Comparison of ENCODE assay signal across 2 cellular contexts in the genomic region with DNA sequence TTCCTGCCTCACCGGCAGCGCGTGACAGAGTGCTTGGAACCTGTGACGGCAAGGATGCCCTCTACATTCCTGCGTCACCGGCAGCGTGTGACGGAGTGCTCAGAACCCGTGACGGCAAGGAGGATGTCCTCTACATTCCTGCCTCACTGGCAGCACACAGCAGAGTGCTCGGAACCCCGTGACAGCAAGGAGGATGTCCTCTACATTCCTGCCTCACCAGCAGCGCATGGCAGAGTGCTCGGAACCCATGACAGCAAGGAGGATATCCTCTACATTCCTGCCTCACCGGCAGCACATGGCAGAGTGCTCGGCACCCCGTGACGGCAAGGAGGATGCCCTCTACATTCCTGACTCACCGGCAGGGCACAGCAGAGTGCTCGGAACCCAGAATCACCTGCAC.
TF ChIP-seq lines count a peak whose summit lies in the region.

No MANE protein-coding gene starts in this region.

TF ChIP-seq in IMR-90, 13 proteins besides CTCF, POLR2A, EP300 and RAD21 (continued from another document):
- TF ChIP-seq, protein P1, sequence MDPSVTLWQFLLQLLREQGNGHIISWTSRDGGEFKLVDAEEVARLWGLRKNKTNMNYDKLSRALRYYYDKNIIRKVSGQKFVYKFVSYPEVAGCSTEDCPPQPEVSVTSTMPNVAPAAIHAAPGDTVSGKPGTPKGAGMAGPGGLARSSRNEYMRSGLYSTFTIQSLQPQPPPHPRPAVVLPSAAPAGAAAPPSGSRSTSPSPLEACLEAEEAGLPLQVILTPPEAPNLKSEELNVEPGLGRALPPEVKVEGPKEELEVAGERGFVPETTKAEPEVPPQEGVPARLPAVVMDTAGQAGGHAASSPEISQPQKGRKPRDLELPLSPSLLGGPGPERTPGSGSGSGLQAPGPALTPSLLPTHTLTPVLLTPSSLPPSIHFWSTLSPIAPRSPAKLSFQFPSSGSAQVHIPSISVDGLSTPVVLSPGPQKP (IDR thresholded peaks at IDR 0.05; ENCODE audit: borderline replicate concordance, low read depth, low read length): no peak
- TF ChIP-seq BHLHE40 (IDR thresholded peaks at IDR 0.05; ENCODE audit: low read depth, low read length) (no peak), MAZ (IDR thresholded peaks at IDR 0.05; ENCODE audit: borderline replicate concordance, low read depth, low read length) (no peak)
- TF ChIP-seq, protein P2, sequence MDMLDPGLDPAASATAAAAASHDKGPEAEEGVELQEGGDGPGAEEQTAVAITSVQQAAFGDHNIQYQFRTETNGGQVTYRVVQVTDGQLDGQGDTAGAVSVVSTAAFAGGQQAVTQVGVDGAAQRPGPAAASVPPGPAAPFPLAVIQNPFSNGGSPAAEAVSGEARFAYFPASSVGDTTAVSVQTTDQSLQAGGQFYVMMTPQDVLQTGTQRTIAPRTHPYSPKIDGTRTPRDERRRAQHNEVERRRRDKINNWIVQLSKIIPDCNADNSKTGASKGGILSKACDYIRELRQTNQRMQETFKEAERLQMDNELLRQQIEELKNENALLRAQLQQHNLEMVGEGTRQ (IDR thresholded peaks at IDR 0.05; ENCODE audit: low read depth, low read length): no peak

TF ChIP-seq in WTC11, 78 proteins besides CTCF, POLR2A, EP300 and RAD21:
- TF ChIP-seq ZNF232 (CRISPR knock-in tag; IDR thresholded peaks at IDR 0.05) (no peak), TEAD1 (CRISPR knock-in tag; IDR thresholded peaks at IDR 0.05) (no peak), ZBTB21 (CRISPR knock-in tag; IDR thresholded peaks at IDR 0.05; ENCODE audit: borderline replicate concordance) (no peak)
- TF ChIP-seq, protein P3, sequence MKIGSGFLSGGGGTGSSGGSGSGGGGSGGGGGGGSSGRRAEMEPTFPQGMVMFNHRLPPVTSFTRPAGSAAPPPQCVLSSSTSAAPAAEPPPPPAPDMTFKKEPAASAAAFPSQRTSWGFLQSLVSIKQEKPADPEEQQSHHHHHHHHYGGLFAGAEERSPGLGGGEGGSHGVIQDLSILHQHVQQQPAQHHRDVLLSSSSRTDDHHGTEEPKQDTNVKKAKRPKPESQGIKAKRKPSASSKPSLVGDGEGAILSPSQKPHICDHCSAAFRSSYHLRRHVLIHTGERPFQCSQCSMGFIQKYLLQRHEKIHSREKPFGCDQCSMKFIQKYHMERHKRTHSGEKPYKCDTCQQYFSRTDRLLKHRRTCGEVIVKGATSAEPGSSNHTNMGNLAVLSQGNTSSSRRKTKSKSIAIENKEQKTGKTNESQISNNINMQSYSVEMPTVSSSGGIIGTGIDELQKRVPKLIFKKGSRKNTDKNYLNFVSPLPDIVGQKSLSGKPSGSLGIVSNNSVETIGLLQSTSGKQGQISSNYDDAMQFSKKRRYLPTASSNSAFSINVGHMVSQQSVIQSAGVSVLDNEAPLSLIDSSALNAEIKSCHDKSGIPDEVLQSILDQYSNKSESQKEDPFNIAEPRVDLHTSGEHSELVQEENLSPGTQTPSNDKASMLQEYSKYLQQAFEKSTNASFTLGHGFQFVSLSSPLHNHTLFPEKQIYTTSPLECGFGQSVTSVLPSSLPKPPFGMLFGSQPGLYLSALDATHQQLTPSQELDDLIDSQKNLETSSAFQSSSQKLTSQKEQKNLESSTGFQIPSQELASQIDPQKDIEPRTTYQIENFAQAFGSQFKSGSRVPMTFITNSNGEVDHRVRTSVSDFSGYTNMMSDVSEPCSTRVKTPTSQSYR (CRISPR knock-in tag; IDR thresholded peaks at IDR 0.05): no peak
- TF ChIP-seq, protein P4, sequence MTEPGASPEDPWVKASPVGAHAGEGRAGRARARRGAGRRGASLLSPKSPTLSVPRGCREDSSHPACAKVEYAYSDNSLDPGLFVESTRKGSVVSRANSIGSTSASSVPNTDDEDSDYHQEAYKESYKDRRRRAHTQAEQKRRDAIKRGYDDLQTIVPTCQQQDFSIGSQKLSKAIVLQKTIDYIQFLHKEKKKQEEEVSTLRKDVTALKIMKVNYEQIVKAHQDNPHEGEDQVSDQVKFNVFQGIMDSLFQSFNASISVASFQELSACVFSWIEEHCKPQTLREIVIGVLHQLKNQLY (CRISPR knock-in tag; IDR thresholded peaks at IDR 0.05): no peak
TF ChIP-seq in WTC11: peak in this region for 0.
